ENCODE assay signal across 2 cellular contexts in the genomic region with DNA sequence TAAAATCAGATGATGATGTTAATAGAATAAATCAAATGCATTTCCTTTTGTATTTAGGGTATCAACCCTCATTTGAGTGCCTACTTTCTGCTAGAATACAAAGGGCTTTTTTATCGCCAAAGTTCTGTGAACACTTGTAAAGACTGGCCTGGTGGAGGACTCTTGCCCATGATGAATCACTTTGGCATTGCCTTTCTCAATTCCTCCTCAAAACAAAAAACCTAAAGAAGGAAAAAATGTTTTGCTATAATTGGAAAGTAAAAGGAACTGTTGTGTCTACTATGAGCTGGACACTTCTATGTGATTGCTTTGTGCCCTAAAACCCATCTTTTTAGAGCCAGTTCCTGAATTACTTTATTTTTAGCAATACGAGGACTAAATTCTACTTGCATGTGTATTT.
TF ChIP-seq lines count a peak whose summit lies in the region.

No MANE protein-coding gene starts in this region.

TF ChIP-seq in HCT116, 20 proteins besides CTCF, POLR2A, EP300 and RAD21:
- TF ChIP-seq, protein P1, sequence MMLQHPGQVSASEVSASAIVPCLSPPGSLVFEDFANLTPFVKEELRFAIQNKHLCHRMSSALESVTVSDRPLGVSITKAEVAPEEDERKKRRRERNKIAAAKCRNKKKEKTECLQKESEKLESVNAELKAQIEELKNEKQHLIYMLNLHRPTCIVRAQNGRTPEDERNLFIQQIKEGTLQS (IDR thresholded peaks at IDR 0.05), result no peak
- TF ChIP-seq ELF1 (IDR thresholded peaks at IDR 0.05; ENCODE audit: borderline replicate concordance, low read depth) (no peak), POLR2AphosphoS5 (IDR thresholded peaks at IDR 0.05; ENCODE audit: low read depth, low read length) (no peak), CBX3 (IDR thresholded peaks at IDR 0.05; ENCODE audit: low read depth) (no peak), EGR1 (IDR thresholded peaks at IDR 0.05; ENCODE audit: low read depth) (no peak), EZH2phosphoT487 (IDR thresholded peaks at IDR 0.05; ENCODE audit: borderline replicate concordance) (no peak), TCF7L2 (IDR thresholded peaks at IDR 0.05; ENCODE audit: borderline replicate concordance, extremely low read depth, insufficient read depth, insufficient read length) (no peak), JUND (IDR thresholded peaks at IDR 0.05) (no peak), FOSL1 (IDR thresholded peaks at IDR 0.05; ENCODE audit: low read depth) (no peak)
- TF ChIP-seq, protein P2, sequence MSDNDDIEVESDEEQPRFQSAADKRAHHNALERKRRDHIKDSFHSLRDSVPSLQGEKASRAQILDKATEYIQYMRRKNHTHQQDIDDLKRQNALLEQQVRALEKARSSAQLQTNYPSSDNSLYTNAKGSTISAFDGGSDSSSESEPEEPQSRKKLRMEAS (IDR thresholded peaks at IDR 0.05), result no peak

TF ChIP-seq in GM12878, 131 proteins besides CTCF, POLR2A, EP300 and RAD21:
- TF ChIP-seq SP1 (IDR thresholded peaks at IDR 0.05; ENCODE audit: low read depth, low read length) (no peak), EED (IDR thresholded peaks at IDR 0.05; ENCODE audit: low read depth) (no peak), LARP7 (IDR thresholded peaks at IDR 0.05) (no peak), FOS (IDR thresholded peaks at IDR 0.05; ENCODE audit: borderline replicate concordance, extremely low read depth, insufficient read length) (no peak), DPF2 (IDR thresholded peaks at IDR 0.05) (no peak), RAD51 (IDR thresholded peaks at IDR 0.05) (no peak), MEF2B (IDR thresholded peaks at IDR 0.05; ENCODE audit: partially characterized antibody, poor library complexity, severe bottlenecking) (no peak), PAX5 (IDR thresholded peaks at IDR 0.05; ENCODE audit: borderline replicate concordance, low read depth, low read length) (no peak), BCL11A (IDR thresholded peaks at IDR 0.05; ENCODE audit: low read depth, low read length) (no peak), FOXK2 (IDR thresholded peaks at IDR 0.05) (no peak), NR2C2 (IDR thresholded peaks at IDR 0.05; ENCODE audit: borderline replicate concordance, control insufficient read depth, insufficient read length, low read depth) (no peak), MEF2A (IDR thresholded peaks at IDR 0.05; ENCODE audit: insufficient read depth, low read depth, low read length) (no peak), CBX3 (IDR thresholded peaks at IDR 0.05; ENCODE audit: borderline replicate concordance, low read depth) (no peak), SMAD1 (IDR thresholded peaks at IDR 0.05; ENCODE audit: low read depth, partially characterized antibody) (no peak)
- TF ChIP-seq, protein P3, sequence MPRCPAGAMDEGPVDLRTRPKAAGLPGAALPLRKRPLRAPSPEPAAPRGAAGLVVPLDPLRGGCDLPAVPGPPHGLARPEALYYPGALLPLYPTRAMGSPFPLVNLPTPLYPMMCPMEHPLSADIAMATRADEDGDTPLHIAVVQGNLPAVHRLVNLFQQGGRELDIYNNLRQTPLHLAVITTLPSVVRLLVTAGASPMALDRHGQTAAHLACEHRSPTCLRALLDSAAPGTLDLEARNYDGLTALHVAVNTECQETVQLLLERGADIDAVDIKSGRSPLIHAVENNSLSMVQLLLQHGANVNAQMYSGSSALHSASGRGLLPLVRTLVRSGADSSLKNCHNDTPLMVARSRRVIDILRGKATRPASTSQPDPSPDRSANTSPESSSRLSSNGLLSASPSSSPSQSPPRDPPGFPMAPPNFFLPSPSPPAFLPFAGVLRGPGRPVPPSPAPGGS (IDR thresholded peaks at IDR 0.05; ENCODE audit: borderline replicate concordance, insufficient read depth, low read depth, low read length, poor library complexity, severe bottlenecking), result no peak
- TF ChIP-seq, protein P4, sequence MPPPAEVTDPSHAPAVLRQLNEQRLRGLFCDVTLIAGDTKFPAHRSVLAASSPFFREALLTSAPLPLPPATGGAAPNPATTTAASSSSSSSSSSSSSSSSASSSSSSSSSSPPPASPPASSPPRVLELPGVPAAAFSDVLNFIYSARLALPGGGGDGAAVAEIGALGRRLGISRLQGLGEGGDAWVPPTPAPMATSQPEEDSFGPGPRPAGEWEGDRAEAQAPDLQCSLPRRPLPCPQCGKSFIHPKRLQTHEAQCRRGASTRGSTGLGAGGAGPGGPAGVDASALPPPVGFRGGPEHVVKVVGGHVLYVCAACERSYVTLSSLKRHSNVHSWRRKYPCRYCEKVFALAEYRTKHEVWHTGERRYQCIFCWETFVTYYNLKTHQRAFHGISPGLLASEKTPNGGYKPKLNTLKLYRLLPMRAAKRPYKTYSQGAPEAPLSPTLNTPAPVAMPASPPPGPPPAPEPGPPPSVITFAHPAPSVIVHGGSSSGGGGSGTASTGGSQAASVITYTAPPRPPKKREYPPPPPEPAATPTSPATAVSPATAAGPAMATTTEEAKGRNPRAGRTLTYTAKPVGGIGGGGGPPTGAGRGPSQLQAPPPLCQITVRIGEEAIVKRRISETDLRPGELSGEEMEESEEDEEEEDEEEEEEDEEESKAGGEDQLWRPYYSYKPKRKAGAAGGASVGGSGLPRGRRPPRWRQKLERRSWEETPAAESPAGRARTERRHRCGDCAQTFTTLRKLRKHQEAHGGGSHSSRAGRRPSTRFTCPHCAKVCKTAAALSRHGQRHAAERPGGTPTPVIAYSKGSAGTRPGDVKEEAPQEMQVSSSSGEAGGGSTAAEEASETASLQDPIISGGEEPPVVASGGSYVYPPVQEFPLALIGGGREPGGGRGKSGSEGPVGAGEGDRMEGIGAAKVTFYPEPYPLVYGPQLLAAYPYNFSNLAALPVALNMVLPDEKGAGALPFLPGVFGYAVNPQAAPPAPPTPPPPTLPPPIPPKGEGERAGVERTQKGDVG (CRISPR knock-in tag; IDR thresholded peaks at IDR 0.05), result no peak
TF ChIP-seq in GM12878: peak in this region for 0.
